1 cellular context compared by ENCODE assay signal in genomic region chr6:41682056-41682477, GRCh38.
A peak's percentile ranks its signal among the peaks of the same experiment; 100 is the strongest.
TF ChIP-seq lines count a peak whose summit lies in the region.

No MANE protein-coding gene starts in this region.

TF ChIP-seq in GM12878, 131 proteins besides CTCF, POLR2A, EP300 and RAD21 (continued from another document and continues in another):
- no peak for TF ChIP-seq PRDM15 (CRISPR knock-in tag; IDR thresholded peaks at IDR 0.05)
- peak; percentile 60; the same call in 1 of the 2 replicates for TF ChIP-seq TCF12 (IDR thresholded peaks at IDR 0.05; ENCODE audit: low read depth, low read length)
- no peak; the same call in 1 of the 2 replicates for TF ChIP-seq SMARCA5 (IDR thresholded peaks at IDR 0.05)
- TF ChIP-seq FOXM1 (IDR thresholded peaks at IDR 0.05; ENCODE audit: low read depth, low read length), result 0 out of 2 replicates have a peak, but pooled peaks have one; percentile 20
- TF ChIP-seq, protein P1, sequence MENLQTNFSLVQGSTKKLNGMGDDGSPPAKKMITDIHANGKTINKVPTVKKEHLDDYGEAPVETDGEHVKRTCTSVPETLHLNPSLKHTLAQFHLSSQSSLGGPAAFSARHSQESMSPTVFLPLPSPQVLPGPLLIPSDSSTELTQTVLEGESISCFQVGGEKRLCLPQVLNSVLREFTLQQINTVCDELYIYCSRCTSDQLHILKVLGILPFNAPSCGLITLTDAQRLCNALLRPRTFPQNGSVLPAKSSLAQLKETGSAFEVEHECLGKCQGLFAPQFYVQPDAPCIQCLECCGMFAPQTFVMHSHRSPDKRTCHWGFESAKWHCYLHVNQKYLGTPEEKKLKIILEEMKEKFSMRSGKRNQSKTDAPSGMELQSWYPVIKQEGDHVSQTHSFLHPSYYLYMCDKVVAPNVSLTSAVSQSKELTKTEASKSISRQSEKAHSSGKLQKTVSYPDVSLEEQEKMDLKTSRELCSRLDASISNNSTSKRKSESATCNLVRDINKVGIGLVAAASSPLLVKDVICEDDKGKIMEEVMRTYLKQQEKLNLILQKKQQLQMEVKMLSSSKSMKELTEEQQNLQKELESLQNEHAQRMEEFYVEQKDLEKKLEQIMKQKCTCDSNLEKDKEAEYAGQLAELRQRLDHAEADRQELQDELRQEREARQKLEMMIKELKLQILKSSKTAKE (IDR thresholded peaks at IDR 0.05; ENCODE audit: low read depth, poor library complexity, severe bottlenecking), result no peak
- TF ChIP-seq POLR2AphosphoS2 (IDR thresholded peaks at IDR 0.05; ENCODE audit: low read depth, low read length), result peak; percentile 38; the same call in 1 of the 2 replicates
- 0 out of 2 replicates have a peak, but pooled peaks have one; percentile 22 for TF ChIP-seq EED (IDR thresholded peaks at IDR 0.05; ENCODE audit: low read depth)
- TF ChIP-seq SUZ12 (IDR thresholded peaks at IDR 0.05; ENCODE audit: unreplicated experiment), result no peak
- TF ChIP-seq TAF1 (IDR thresholded peaks at IDR 0.05; ENCODE audit: borderline replicate concordance, low read depth, low read length), result no peak
- TF ChIP-seq, protein P2, sequence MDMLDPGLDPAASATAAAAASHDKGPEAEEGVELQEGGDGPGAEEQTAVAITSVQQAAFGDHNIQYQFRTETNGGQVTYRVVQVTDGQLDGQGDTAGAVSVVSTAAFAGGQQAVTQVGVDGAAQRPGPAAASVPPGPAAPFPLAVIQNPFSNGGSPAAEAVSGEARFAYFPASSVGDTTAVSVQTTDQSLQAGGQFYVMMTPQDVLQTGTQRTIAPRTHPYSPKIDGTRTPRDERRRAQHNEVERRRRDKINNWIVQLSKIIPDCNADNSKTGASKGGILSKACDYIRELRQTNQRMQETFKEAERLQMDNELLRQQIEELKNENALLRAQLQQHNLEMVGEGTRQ (IDR thresholded peaks at IDR 0.05; ENCODE audit: borderline replicate concordance, low read depth, low read length), result no peak
- TF ChIP-seq SIX5 (IDR thresholded peaks at IDR 0.05; ENCODE audit: low read depth, low read length, severe bottlenecking), result no peak
- TF ChIP-seq CHD4 (IDR thresholded peaks at IDR 0.05), result no peak
- TF ChIP-seq HDGF (IDR thresholded peaks at IDR 0.05), result no peak
- no peak for TF ChIP-seq STAT1 (conservative IDR thresholded peaks at IDR 0.05)
- no peak for TF ChIP-seq NRF1 (conservative IDR thresholded peaks at IDR 0.05; ENCODE audit: low read depth, low read length)
- TF ChIP-seq GATAD2B (conservative IDR thresholded peaks at IDR 0.05; ENCODE audit: low read depth), result no peak
- no peak for TF ChIP-seq ZNF207 (IDR thresholded peaks at IDR 0.05; ENCODE audit: borderline replicate concordance)
- no peak for TF ChIP-seq JUNB (IDR thresholded peaks at IDR 0.05)
- TF ChIP-seq MAX (IDR thresholded peaks at IDR 0.05; ENCODE audit: low read depth, low read length), result no peak
- no peak for TF ChIP-seq MYB (IDR thresholded peaks at IDR 0.05; ENCODE audit: borderline replicate concordance, low read depth, low read length)
- TF ChIP-seq ATF7 (IDR thresholded peaks at IDR 0.05; ENCODE audit: low read depth), result no peak
- TF ChIP-seq SREBF1 (IDR thresholded peaks at IDR 0.05; ENCODE audit: low read length), result no peak
- TF ChIP-seq, protein P3, sequence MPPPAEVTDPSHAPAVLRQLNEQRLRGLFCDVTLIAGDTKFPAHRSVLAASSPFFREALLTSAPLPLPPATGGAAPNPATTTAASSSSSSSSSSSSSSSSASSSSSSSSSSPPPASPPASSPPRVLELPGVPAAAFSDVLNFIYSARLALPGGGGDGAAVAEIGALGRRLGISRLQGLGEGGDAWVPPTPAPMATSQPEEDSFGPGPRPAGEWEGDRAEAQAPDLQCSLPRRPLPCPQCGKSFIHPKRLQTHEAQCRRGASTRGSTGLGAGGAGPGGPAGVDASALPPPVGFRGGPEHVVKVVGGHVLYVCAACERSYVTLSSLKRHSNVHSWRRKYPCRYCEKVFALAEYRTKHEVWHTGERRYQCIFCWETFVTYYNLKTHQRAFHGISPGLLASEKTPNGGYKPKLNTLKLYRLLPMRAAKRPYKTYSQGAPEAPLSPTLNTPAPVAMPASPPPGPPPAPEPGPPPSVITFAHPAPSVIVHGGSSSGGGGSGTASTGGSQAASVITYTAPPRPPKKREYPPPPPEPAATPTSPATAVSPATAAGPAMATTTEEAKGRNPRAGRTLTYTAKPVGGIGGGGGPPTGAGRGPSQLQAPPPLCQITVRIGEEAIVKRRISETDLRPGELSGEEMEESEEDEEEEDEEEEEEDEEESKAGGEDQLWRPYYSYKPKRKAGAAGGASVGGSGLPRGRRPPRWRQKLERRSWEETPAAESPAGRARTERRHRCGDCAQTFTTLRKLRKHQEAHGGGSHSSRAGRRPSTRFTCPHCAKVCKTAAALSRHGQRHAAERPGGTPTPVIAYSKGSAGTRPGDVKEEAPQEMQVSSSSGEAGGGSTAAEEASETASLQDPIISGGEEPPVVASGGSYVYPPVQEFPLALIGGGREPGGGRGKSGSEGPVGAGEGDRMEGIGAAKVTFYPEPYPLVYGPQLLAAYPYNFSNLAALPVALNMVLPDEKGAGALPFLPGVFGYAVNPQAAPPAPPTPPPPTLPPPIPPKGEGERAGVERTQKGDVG (CRISPR knock-in tag; IDR thresholded peaks at IDR 0.05), result no peak
- TF ChIP-seq ZBTB40 (IDR thresholded peaks at IDR 0.05; ENCODE audit: borderline replicate concordance), result no peak
- TF ChIP-seq E2F8 (IDR thresholded peaks at IDR 0.05; ENCODE audit: low read depth, partially characterized antibody), result no peak
- TF ChIP-seq, protein P4, sequence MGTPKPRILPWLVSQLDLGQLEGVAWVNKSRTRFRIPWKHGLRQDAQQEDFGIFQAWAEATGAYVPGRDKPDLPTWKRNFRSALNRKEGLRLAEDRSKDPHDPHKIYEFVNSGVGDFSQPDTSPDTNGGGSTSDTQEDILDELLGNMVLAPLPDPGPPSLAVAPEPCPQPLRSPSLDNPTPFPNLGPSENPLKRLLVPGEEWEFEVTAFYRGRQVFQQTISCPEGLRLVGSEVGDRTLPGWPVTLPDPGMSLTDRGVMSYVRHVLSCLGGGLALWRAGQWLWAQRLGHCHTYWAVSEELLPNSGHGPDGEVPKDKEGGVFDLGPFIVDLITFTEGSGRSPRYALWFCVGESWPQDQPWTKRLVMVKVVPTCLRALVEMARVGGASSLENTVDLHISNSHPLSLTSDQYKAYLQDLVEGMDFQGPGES (IDR thresholded peaks at IDR 0.05), result no peak
- TF ChIP-seq, protein P5, sequence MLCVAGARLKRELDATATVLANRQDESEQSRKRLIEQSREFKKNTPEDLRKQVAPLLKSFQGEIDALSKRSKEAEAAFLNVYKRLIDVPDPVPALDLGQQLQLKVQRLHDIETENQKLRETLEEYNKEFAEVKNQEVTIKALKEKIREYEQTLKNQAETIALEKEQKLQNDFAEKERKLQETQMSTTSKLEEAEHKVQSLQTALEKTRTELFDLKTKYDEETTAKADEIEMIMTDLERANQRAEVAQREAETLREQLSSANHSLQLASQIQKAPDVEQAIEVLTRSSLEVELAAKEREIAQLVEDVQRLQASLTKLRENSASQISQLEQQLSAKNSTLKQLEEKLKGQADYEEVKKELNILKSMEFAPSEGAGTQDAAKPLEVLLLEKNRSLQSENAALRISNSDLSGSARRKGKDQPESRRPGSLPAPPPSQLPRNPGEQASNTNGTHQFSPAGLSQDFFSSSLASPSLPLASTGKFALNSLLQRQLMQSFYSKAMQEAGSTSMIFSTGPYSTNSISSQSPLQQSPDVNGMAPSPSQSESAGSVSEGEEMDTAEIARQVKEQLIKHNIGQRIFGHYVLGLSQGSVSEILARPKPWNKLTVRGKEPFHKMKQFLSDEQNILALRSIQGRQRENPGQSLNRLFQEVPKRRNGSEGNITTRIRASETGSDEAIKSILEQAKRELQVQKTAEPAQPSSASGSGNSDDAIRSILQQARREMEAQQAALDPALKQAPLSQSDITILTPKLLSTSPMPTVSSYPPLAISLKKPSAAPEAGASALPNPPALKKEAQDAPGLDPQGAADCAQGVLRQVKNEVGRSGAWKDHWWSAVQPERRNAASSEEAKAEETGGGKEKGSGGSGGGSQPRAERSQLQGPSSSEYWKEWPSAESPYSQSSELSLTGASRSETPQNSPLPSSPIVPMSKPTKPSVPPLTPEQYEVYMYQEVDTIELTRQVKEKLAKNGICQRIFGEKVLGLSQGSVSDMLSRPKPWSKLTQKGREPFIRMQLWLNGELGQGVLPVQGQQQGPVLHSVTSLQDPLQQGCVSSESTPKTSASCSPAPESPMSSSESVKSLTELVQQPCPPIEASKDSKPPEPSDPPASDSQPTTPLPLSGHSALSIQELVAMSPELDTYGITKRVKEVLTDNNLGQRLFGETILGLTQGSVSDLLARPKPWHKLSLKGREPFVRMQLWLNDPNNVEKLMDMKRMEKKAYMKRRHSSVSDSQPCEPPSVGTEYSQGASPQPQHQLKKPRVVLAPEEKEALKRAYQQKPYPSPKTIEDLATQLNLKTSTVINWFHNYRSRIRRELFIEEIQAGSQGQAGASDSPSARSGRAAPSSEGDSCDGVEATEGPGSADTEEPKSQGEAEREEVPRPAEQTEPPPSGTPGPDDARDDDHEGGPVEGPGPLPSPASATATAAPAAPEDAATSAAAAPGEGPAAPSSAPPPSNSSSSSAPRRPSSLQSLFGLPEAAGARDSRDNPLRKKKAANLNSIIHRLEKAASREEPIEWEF (IDR thresholded peaks at IDR 0.05; ENCODE audit: insufficient replicate concordance, low read depth, low read length), result no peak
- no peak for TF ChIP-seq ZNF217 (IDR thresholded peaks at IDR 0.05)
- no peak for TF ChIP-seq PAX8 (IDR thresholded peaks at IDR 0.05)
- TF ChIP-seq KAT2A (conservative IDR thresholded peaks at IDR 0.05; ENCODE audit: control insufficient read depth, low read depth, low read length), result no peak
